In genomic region chr14:65847065-65847847, GRCh38 we compare ENCODE assay signal across 1 cellular context.
TF ChIP-seq lines count a peak whose summit lies in the region.

No MANE protein-coding gene starts in this region.

TF ChIP-seq in SK-N-SH treated with all-trans-retinoic acid at 6 μM for 48 hours, 23 proteins besides CTCF, POLR2A, EP300 and RAD21 (continued from another document):
- no peak for TF ChIP-seq CSRNP3 (CRISPR knock-in tag; IDR thresholded peaks at IDR 0.05)
- no peak for TF ChIP-seq TOX (CRISPR knock-in tag; IDR thresholded peaks at IDR 0.05; ENCODE audit: borderline replicate concordance)
- no peak for TF ChIP-seq ESRRG (CRISPR knock-in tag; IDR thresholded peaks at IDR 0.05)
- no peak for TF ChIP-seq PATZ1 (CRISPR knock-in tag; IDR thresholded peaks at IDR 0.05; ENCODE audit: borderline replicate concordance)
